Comparison of ENCODE assay signal across 14 cellular contexts in the genomic region with DNA sequence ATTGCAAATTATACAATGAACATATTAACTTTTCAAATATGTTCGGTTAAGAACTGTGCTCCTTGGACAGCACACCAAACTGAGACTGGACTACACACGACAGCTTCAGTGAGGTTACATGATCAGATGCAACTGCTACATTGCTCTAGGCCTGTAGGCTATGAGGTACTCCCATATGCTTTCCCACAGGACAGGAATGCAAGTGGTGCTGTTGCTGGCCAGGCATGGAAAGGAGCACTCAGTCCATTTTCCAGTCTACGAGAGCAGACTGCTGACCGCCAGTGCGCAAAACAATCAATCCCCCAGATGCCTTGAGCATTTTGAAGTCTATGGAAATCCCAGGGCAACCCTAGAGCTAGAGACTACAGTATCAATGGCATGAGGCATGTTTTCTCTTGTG.
DNase-seq lines count a peak whose midpoint lies in the region; FAIRE-seq and TF ChIP-seq lines count a peak whose summit lies in the region.
"Had no signal": no experiment of that assay in that cellular context is flagged by ENCODE, and none has a peak within 500 bp of the region (broad histone marks: within the 10 kb centered on the region; RNA-seq: fewer than 3 reads in every experiment).

No MANE protein-coding gene starts in this region.

- peaks cover 5% of the 10 kb centered on the region for H3K27me3 Mint-ChIP-seq in glutamatergic neuron (ENCODE audit: unreplicated experiment)
- H3K27me3 Mint-ChIP-seq in mesothelial cell of epicardium (ENCODE audit: low read depth) = no peaks in the 10 kb centered on the region
- no peaks in the 10 kb centered on the region for H3K27me3 Mint-ChIP-seq in type B pancreatic cell

- H3K4me3 Mint-ChIP-seq in glutamatergic neuron (ENCODE audit: unreplicated experiment) (peak overlapping the region; percentile 56), mesothelial cell of epicardium (no peak overlapping the region), type B pancreatic cell (no peak overlapping the region)
- H3K4me3 Mint-ChIP-seq: CD4-positive, alpha-beta T cell had no signal

- peaks cover 6% of the 10 kb centered on the region for H3K9me3 Mint-ChIP-seq in glutamatergic neuron (ENCODE audit: unreplicated experiment)
- H3K9me3 Mint-ChIP-seq in mesothelial cell of epicardium = no peaks in the 10 kb centered on the region
- peaks cover 8% of the 10 kb centered on the region for H3K9me3 Mint-ChIP-seq in type B pancreatic cell
- H3K9me3 Mint-ChIP-seq: CD4-positive, alpha-beta T cell had no signal

- peak overlapping the region; percentile 90 for H3K27ac Mint-ChIP-seq in glutamatergic neuron (ENCODE audit: unreplicated experiment)
- peak overlapping the region; percentile 80 for H3K27ac Mint-ChIP-seq in mesothelial cell of epicardium
- H3K27ac Mint-ChIP-seq in type B pancreatic cell = peak overlapping the region; percentile 64
- H3K27ac Mint-ChIP-seq: CD4-positive, alpha-beta T cell had no signal

- peaks cover 25% of the 10 kb centered on the region for H3K4me1 Mint-ChIP-seq in glutamatergic neuron (ENCODE audit: low read depth, unreplicated experiment)
- peaks cover 50% of the 10 kb centered on the region for H3K4me1 Mint-ChIP-seq in mesothelial cell of epicardium
- H3K4me1 Mint-ChIP-seq in type B pancreatic cell (ENCODE audit: unreplicated experiment) = peaks cover 5% of the 10 kb centered on the region

- H3K36me3 Mint-ChIP-seq in glutamatergic neuron (ENCODE audit: unreplicated experiment) = no peaks in the 10 kb centered on the region
- peaks cover 1% of the 10 kb centered on the region for H3K36me3 Mint-ChIP-seq in mesothelial cell of epicardium
- H3K36me3 Mint-ChIP-seq in type B pancreatic cell = peaks cover 3% of the 10 kb centered on the region

- peak; percentile 39 for DNase-seq in ELF-1 (ENCODE audit: low read depth, low spot score)
- peak; percentile 45 for DNase-seq in glutamatergic neuron
- DNase-seq in mesothelial cell of epicardium (ENCODE audit: low spot score in 2 of 2, unreplicated experiment in 2 of 2) = no peak
- DNase-seq in type B pancreatic cell (ENCODE audit: extremely low spot score, unreplicated experiment) = no peak
- no peak for DNase-seq in RCC 7860 (ENCODE audit: low spot score)
- DNase-seq in T-helper 2 cell = no peak
- DNase-seq in NCI-H2029 (lab: John Stamatoyannopoulos, UW) = no peak
- DNase-seq: AML-193; Caco-2; CD4-positive, alpha-beta T cell; DMS153; DMS79; GF-D8 had no signal

- FAIRE-seq in RCC 7860 (lab: Jason Lieb, UNC) = no peak
- FAIRE-seq: A549 had no signal

- no peak for TF ChIP-seq CTCF in glutamatergic neuron (IDR thresholded peaks at IDR 0.05; ENCODE audit: partially characterized antibody, unreplicated experiment)
- no peak for TF ChIP-seq CTCF in mesothelial cell of epicardium (IDR thresholded peaks at IDR 0.05; ENCODE audit: unreplicated experiment)
- no peak for TF ChIP-seq CTCF in type B pancreatic cell (conservative IDR thresholded peaks at IDR 0.05)

Comparison
In these comparisons a context has a peak if more than half of its experiments do, and no peak if none do; other contexts are left out.
1. DNase-seq: peak in ELF-1 (single experiment) and glutamatergic neuron (single experiment); none in mesothelial cell of epicardium (0 of 2), type B pancreatic cell (single experiment), RCC 7860 (single experiment), T-helper 2 cell (0 of 5) and NCI-H2029 (single experiment).
2. Peak in every context shown above with its lines, with median percentiles within 50 percentile points of each other: H3K27ac Mint-ChIP-seq.